20 cellular contexts compared by ENCODE assay signal in genomic region chr5:34628373-34628772, GRCh38.
"Had no signal": no experiment of that assay in that cellular context is flagged by ENCODE, and none has a peak within 500 bp of the region (broad histone marks: within the 10 kb centered on the region; RNA-seq: fewer than 3 reads in every experiment).

No MANE protein-coding gene starts in this region.

- H3K27ac ChIP-seq: dorsolateral prefrontal cortex, gastrocnemius medialis, heart left ventricle, left ventricle myocardium inferior, suprapubic skin, transverse colon, vagina had no signal

- H3K4me1 Mint-ChIP-seq: activated CD4-positive, alpha-beta T cell treated with anti-CD3 and anti-CD28 coated beads for 36 hours; natural killer cell; T-cell had no signal

- ATAC-seq: activated CD4-positive, alpha-beta T cell treated with anti-CD3 and anti-CD28 coated beads for 36 hours; activated naive CD4-positive, alpha-beta T cell treated with anti-CD3 and anti-CD28 coated beads, Interleukin-2, amount 50 U/mL, for 72 hours; gastrocnemius medialis; heart left ventricle; natural killer cell; stimulated activated naive CD8-positive, alpha-beta T cell treated with anti-CD3 and anti-CD28 coated beads, Interleukin-15, Interleukin-2, amounts not matched to agents 100 U/mL and 50 U/mL, for 24 hours; T-cell; WTC11 had no signal

- H3K4me3 ChIP-seq: dorsolateral prefrontal cortex, gastrocnemius medialis, heart left ventricle, left ventricle myocardium inferior, suprapubic skin, transverse colon, vagina had no signal

- DNase-seq: activated CD4-positive, alpha-beta T cell treated with anti-CD3 and anti-CD28 coated beads for 36 hours; activated CD4-positive, alpha-beta T cell treated with anti-CD3 and anti-CD28 coated beads, Interleukin-2, amount 50 U/mL, for 48 hours; activated gamma-delta T cell treated with Interleukin-2 at 50 U/mL for 16 hours; activated T-cell treated with anti-CD3 and anti-CD28 coated beads for 4 hours; dorsolateral prefrontal cortex; erythroblast; gastrocnemius medialis; heart left ventricle; left ventricle myocardium inferior; natural killer cell; nucleus accumbens; retina; stimulated activated naive CD8-positive, alpha-beta T cell treated with anti-CD3 and anti-CD28 coated beads, Interleukin-15, Interleukin-2, amounts not matched to agents 100 U/mL and 50 U/mL, for 24 hours; T-cell; transverse colon had no signal

- H3K27me3 ChIP-seq: gastrocnemius medialis, heart left ventricle, suprapubic skin, transverse colon, vagina had no signal

- H3K4me1 ChIP-seq: gastrocnemius medialis, heart left ventricle, left ventricle myocardium inferior, transverse colon, vagina had no signal

- H3K36me3 Mint-ChIP-seq: activated naive CD4-positive, alpha-beta T cell treated with anti-CD3 and anti-CD28 coated beads, Interleukin-2, amount 50 U/mL, for 72 hours; natural killer cell; T-cell had no signal

- H3K27ac Mint-ChIP-seq: activated CD4-positive, alpha-beta T cell treated with anti-CD3 and anti-CD28 coated beads for 36 hours; activated naive CD4-positive, alpha-beta T cell treated with anti-CD3 and anti-CD28 coated beads, Interleukin-2, amount 50 U/mL, for 72 hours; activated T-helper 1 cell treated with anti-CD3 and anti-CD28 coated beads, Interleukin-12 subunit alpha, Interleukin-12 subunit beta, Interleukin-2, Interleukin-4 antibody, amounts not matched to agents 30 ng/mL and 10 ng/mL and 1 ng/mL, durations not matched to agents 14 hours and 24 hours and 36 hours; natural killer cell; T-cell; WTC11 had no signal

- H3K4me3 Mint-ChIP-seq: activated CD4-positive, alpha-beta T cell treated with anti-CD3 and anti-CD28 coated beads for 36 hours; activated T-helper 1 cell treated with anti-CD3 and anti-CD28 coated beads, Interleukin-12 subunit alpha, Interleukin-12 subunit beta, Interleukin-2, Interleukin-4 antibody, amounts not matched to agents 30 ng/mL and 10 ng/mL and 1 ng/mL, durations not matched to agents 14 hours and 24 hours and 36 hours; natural killer cell; T-cell; WTC11 had no signal

- H3K9me3 Mint-ChIP-seq: activated T-helper 1 cell treated with anti-CD3 and anti-CD28 coated beads, Interleukin-12 subunit alpha, Interleukin-12 subunit beta, Interleukin-2, Interleukin-4 antibody, amounts not matched to agents 30 ng/mL and 10 ng/mL and 1 ng/mL, durations not matched to agents 14 hours and 24 hours and 36 hours; natural killer cell had no signal

- H3K36me3 ChIP-seq: gastrocnemius medialis, heart left ventricle, left ventricle myocardium inferior, suprapubic skin, transverse colon, vagina had no signal

- H3K9me3 ChIP-seq: gastrocnemius medialis, suprapubic skin, transverse colon, vagina had no signal
